Comparison of ENCODE assay signal across 3 cellular contexts in genomic region chr1:57401671-57402070, GRCh38.
TF ChIP-seq lines count a peak whose summit lies in the region.

No MANE protein-coding gene starts in this region.

TF ChIP-seq in GM23338, 12 proteins besides CTCF, POLR2A, EP300 and RAD21 (continues in another document):
- TF ChIP-seq ZNF462 (CRISPR knock-in tag; IDR thresholded peaks at IDR 0.05) (no peak), POLR2AphosphoS5 (IDR thresholded peaks at IDR 0.05; ENCODE audit: low read depth) (no peak), ZNF331 (CRISPR knock-in tag; IDR thresholded peaks at IDR 0.05; ENCODE audit: low read depth) (no peak), EZH2 (IDR thresholded peaks at IDR 0.05; ENCODE audit: low read depth, unreplicated experiment) (no peak), ZNF114 (CRISPR knock-in tag; IDR thresholded peaks at IDR 0.05) (no peak), NANOG (IDR thresholded peaks at IDR 0.05; ENCODE audit: borderline replicate concordance) (no peak)

TF ChIP-seq in H1, 55 proteins besides CTCF, POLR2A, EP300 and RAD21:
- TF ChIP-seq BACH1 (IDR thresholded peaks at IDR 0.05; ENCODE audit: low read length) = peak; percentile 90
- no peak for TF ChIP-seq SP2 (IDR thresholded peaks at IDR 0.05; ENCODE audit: low read length)
- peak; percentile 79 for TF ChIP-seq MAFK (IDR thresholded peaks at IDR 0.05; ENCODE audit: low read depth, low read length)

TF ChIP-seq in HepG2, 621 proteins besides CTCF, POLR2A, EP300 and RAD21:
- TF ChIP-seq NFE2L2 (IDR thresholded peaks at IDR 0.05; ENCODE audit: low read length) = peak; percentile 3; the same call in 1 of the 2 replicates
- TF ChIP-seq MAFG (CRISPR knock-in tag; IDR thresholded peaks at IDR 0.05) = 0 out of 2 replicates have a peak, but pooled peaks have one; percentile 25
- no peak for TF ChIP-seq PLRG1 (conservative IDR thresholded peaks at IDR 0.05)
